1 cellular context compared by ENCODE assay signal in genomic region chr17:2092253-2092652, GRCh38.
TF ChIP-seq lines count a peak whose summit lies in the region.

No MANE protein-coding gene starts in this region.

TF ChIP-seq in IMR-90, 13 proteins besides CTCF, POLR2A, EP300 and RAD21:
- TF ChIP-seq, protein P1, sequence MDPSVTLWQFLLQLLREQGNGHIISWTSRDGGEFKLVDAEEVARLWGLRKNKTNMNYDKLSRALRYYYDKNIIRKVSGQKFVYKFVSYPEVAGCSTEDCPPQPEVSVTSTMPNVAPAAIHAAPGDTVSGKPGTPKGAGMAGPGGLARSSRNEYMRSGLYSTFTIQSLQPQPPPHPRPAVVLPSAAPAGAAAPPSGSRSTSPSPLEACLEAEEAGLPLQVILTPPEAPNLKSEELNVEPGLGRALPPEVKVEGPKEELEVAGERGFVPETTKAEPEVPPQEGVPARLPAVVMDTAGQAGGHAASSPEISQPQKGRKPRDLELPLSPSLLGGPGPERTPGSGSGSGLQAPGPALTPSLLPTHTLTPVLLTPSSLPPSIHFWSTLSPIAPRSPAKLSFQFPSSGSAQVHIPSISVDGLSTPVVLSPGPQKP (IDR thresholded peaks at IDR 0.05; ENCODE audit: borderline replicate concordance, low read depth, low read length) = no peak
- no peak for TF ChIP-seq NFE2L2 (IDR thresholded peaks at IDR 0.05; ENCODE audit: low read depth, low read length)
- no peak for TF ChIP-seq CHD1 (IDR thresholded peaks at IDR 0.05; ENCODE audit: low read depth, low read length)
- no peak for TF ChIP-seq MXI1 (IDR thresholded peaks at IDR 0.05; ENCODE audit: borderline replicate concordance, low read depth, low read length)
- TF ChIP-seq BHLHE40 (IDR thresholded peaks at IDR 0.05; ENCODE audit: low read depth, low read length) = no peak
- no peak for TF ChIP-seq FOS (IDR thresholded peaks at IDR 0.05; ENCODE audit: low read depth, low read length)
- TF ChIP-seq, protein P2, sequence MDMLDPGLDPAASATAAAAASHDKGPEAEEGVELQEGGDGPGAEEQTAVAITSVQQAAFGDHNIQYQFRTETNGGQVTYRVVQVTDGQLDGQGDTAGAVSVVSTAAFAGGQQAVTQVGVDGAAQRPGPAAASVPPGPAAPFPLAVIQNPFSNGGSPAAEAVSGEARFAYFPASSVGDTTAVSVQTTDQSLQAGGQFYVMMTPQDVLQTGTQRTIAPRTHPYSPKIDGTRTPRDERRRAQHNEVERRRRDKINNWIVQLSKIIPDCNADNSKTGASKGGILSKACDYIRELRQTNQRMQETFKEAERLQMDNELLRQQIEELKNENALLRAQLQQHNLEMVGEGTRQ (IDR thresholded peaks at IDR 0.05; ENCODE audit: low read depth, low read length) = no peak
- TF ChIP-seq MAZ (IDR thresholded peaks at IDR 0.05; ENCODE audit: borderline replicate concordance, low read depth, low read length) = no peak
- TF ChIP-seq RCOR1 (IDR thresholded peaks at IDR 0.05; ENCODE audit: insufficient replicate concordance, low read length) = no peak
- no peak for TF ChIP-seq MAFK (IDR thresholded peaks at IDR 0.05; ENCODE audit: low read depth, low read length)
- no peak for TF ChIP-seq SMC3 (IDR thresholded peaks at IDR 0.05; ENCODE audit: low read depth, low read length)
- no peak for TF ChIP-seq RFX5 (IDR thresholded peaks at IDR 0.05; ENCODE audit: low read depth, low read length)
- TF ChIP-seq CEBPB (IDR thresholded peaks at IDR 0.05; ENCODE audit: low read depth, low read length) = no peak
TF ChIP-seq in IMR-90: peak in this region for 0.
